ENCODE assay signal across 24 cellular contexts in the genomic region with DNA sequence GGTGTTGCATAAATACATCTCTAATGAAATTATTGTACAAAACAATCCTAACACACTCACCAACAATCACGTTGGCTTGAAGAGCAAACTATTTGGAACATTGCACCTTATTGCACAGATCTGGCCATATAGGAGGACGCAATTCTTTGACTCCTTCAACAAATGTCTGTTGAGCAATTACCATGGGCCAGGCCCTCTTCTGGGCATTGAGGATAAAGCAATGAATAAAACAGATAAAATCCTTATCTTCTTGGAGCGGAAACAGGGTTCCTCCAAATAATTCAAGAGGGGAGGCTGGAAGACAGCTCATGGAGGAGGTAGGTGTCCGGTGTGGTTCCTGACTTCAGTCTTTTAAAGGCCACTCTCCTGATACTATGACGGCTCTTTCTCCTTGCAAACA. TPM values are rescaled to one million over a fixed set of nuclear protein-coding genes. Genes with fewer than 3 reads are reported as not detected.
DNase-seq lines count a peak whose midpoint lies in the region; ATAC-seq, FAIRE-seq and TF ChIP-seq lines count a peak whose summit lies in the region.
"Had no signal": no experiment of that assay in that cellular context is flagged by ENCODE, and none has a peak within 500 bp of the region (broad histone marks: within the 10 kb centered on the region; RNA-seq: fewer than 3 reads in every experiment).

No MANE protein-coding gene starts in this region.

- no peak overlapping the region for H3K4me3 ChIP-seq in SK-N-MC
- H3K4me3 ChIP-seq: spleen, suprapubic skin had no signal

- ATAC-seq in foreskin keratinocyte: no peak
- ATAC-seq in GM19395 (IDR thresholded peaks at IDR 0.05; ENCODE audit: unreplicated experiment): no peak
- ATAC-seq: effector memory CD8-positive, alpha-beta T cell; natural killer cell had no signal

- FAIRE-seq in GM12891 (lab: Jason Lieb, UNC): no peak

- H3K4me1 ChIP-seq in foreskin keratinocyte: peaks cover 6% of the 10 kb centered on the region
- H3K4me1 ChIP-seq: spleen had no signal

- peaks cover 8% of the 10 kb centered on the region; the same call in 1 of the 2 replicates for H3K36me3 ChIP-seq in SK-N-MC (ENCODE audit: insufficient read depth, low read length)
- H3K36me3 ChIP-seq: spleen, suprapubic skin had no signal

- TF ChIP-seq POLR2A in GM12891 (IDR thresholded peaks at IDR 0.05; ENCODE audit: low read depth, low read length): no peak

- peak; percentile 13 for DNase-seq in ELR (ENCODE audit: low read depth)
- peak; percentile 3 for DNase-seq in KBM-7
- DNase-seq in SK-N-MC (ENCODE audit: low read depth, low spot score): no peak
- DNase-seq in foreskin keratinocyte: no peak
- no peak for DNase-seq in GM12891 (ENCODE audit: insufficient read length, low spot score)
- no peak for DNase-seq in hypothalamus (lab: John Stamatoyannopoulos, UW)
- DNase-seq in NCI-H1105 treated with DMSO at 0.1 percent for 48 hours (lab: John Stamatoyannopoulos, UW): no peak
- DNase-seq: activated CD4-positive, alpha-beta T cell treated with anti-CD3 and anti-CD28 coated beads for 48 hours; activated gamma-delta T cell treated with Interleukin-2 at 50 U/mL for 16 hours; amygdala; Calu3; central memory CD4-positive, alpha-beta T cell; effector memory CD8-positive, alpha-beta T cell; GF-D8; islet precursor cell; mesenchymal stem cell; natural killer cell; NCI-H1930; NCI-H510A treated with DMSO at 0.1 percent for 48 hours; spleen; T1000 had no signal

- H3K27ac ChIP-seq in SK-N-MC (peak overlapping the region; percentile 87), foreskin keratinocyte (no peak overlapping the region)
- H3K27ac ChIP-seq: spleen, suprapubic skin had no signal

- H3K9ac ChIP-seq in SK-N-MC (ENCODE audit: insufficient read length): no peak overlapping the region

- in situ Hi-C loops in KBM-7 (cut with MboI; ENCODE audit: low pct_unique_long_range_greater_than_20kb, low sequenced_read_pairs): no loop called here

- peaks cover 24% of the 10 kb centered on the region for H3K27me3 ChIP-seq in foreskin keratinocyte

- H3K9me3 ChIP-seq in SK-N-MC (ENCODE audit: low read depth, low read length): no peaks in the 10 kb centered on the region
- H3K9me3 ChIP-seq: spleen, suprapubic skin had no signal

- peak; percentile 50 for TF ChIP-seq CTCF in foreskin keratinocyte (conservative IDR thresholded peaks at IDR 0.05)

TF ChIP-seq in GM12891, 5 proteins besides CTCF, POLR2A, EP300 and RAD21:
- TF ChIP-seq SPI1 (IDR thresholded peaks at IDR 0.05; ENCODE audit: low read depth, low read length) (no peak), TAF1 (IDR thresholded peaks at IDR 0.05; ENCODE audit: low read depth, low read length) (no peak), POLR2AphosphoS5 (IDR thresholded peaks at IDR 0.05; ENCODE audit: low read depth, low read length) (no peak), POU2F2 (IDR thresholded peaks at IDR 0.05; ENCODE audit: low read depth, low read length) (no peak), PAX5 (IDR thresholded peaks at IDR 0.05; ENCODE audit: insufficient read depth, low read length, severe bottlenecking) (no peak)

RNA-seq across cellular contexts. Expression of a gene that starts 43.3 kb away (rescaled TPM):
- not detected in 2 replicates for total RNA-seq in foreskin keratinocyte
- polyA plus RNA-seq in foreskin keratinocyte: not detected in 2 replicates
- polyA plus RNA-seq in GM12891 (2012; ENCODE audit: low read depth, missing spikeins): 0.01 TPM
- total RNA-seq: Calu3, natural killer cell, progenitor cell of endocrine pancreas, spleen had no signal
- polyA plus RNA-seq: spleen had no signal

Comparison
In these comparisons a context has a peak if more than half of its experiments do, and no peak if none do; other contexts are left out.
1. DNase-seq: peak in ELR (single experiment) and KBM-7 (single experiment); none in SK-N-MC (single experiment), foreskin keratinocyte (0 of 2), GM12891 (single experiment), hypothalamus (0 of 51) and NCI-H1105 treated with DMSO at 0.1 percent for 48 hours (single experiment).